ENCODE assay signal across 24 cellular contexts in genomic region chr17:14198575-14198974, GRCh38. TPM values are rescaled to one million over a fixed set of nuclear protein-coding genes. Genes with fewer than 3 reads are reported as not detected.
DNase-seq lines count a peak whose midpoint lies in the region; ATAC-seq and TF ChIP-seq lines count a peak whose summit lies in the region.
"Had no signal": no experiment of that assay in that cellular context is flagged by ENCODE, and none has a peak within 500 bp of the region (broad histone marks: within the 10 kb centered on the region; RNA-seq: fewer than 3 reads in every experiment).

No MANE protein-coding gene starts in this region.

- intact Hi-C loops in lower lobe of right lung (cut with DNase I) = no loop called here

- H3K27ac ChIP-seq in CD4-positive, CD25-positive, alpha-beta regulatory T cell (ENCODE audit: insufficient read depth, low read length, poor library complexity, severe bottlenecking) = peak overlapping the region; percentile 91
- peak overlapping the region; percentile 67 for H3K27ac ChIP-seq in lower lobe of right lung
- H3K27ac ChIP-seq: neutrophil, VCaP had no signal

- no peaks in the 10 kb centered on the region for H3K9me3 ChIP-seq in CD4-positive, CD25-positive, alpha-beta regulatory T cell (ENCODE audit: control insufficient read depth in 2 of 2, low read length in 2 of 2)
- no peaks in the 10 kb centered on the region for H3K9me3 ChIP-seq in lower lobe of right lung
- H3K9me3 ChIP-seq: BE2C, left ventricle myocardium inferior, mucosa of descending colon, neutrophil had no signal

- DNase-seq in T-helper 1 cell (no peak), lower lobe of right lung (no peak), foreskin fibroblast (no peak)
- DNase-seq in CD4-positive, CD25-positive, alpha-beta regulatory T cell = no peak
- DNase-seq in activated CD8-positive, alpha-beta T cell treated with anti-CD3 and anti-CD28 coated beads, Interleukin-2, amount 10 ng/mL, durations not matched to agents 7 days and 5 days = no peak
- no peak for DNase-seq in stimulated activated CD4-positive, alpha-beta T cell treated with anti-CD3 and anti-CD28 coated beads, Interleukin-2, amount 100 ng/mL, for 24 hours
- DNase-seq: activated effector memory CD4-positive, alpha-beta T cell treated with anti-CD3 and anti-CD28 coated beads, Interleukin-2, amount 50 U/mL, for 16 hours; HCEC 1CT; KG1; mucosa of descending colon; NCI-H748 treated with DMSO at 0.1 percent for 48 hours; OCI-M1 had no signal

- CTCF ChIA-PET in activated CD8-positive, alpha-beta T cell treated with anti-CD3 and anti-CD28 coated beads, Interleukin-2, amount 10 ng/mL, durations not matched to agents 7 days and 5 days (lab: Charles Lee) = interaction anchor here (1.0 to 3.8 kb wide), 4 partner anchors 85 to 107 kb away, joined by 3 to 26 read pairs (median 4); partner anchors contain the start of gene HS3ST3B1

- no peak for ATAC-seq in CD4-positive, CD25-positive, alpha-beta regulatory T cell (ENCODE audit: low read depth in 2 of 2)
- no peak for ATAC-seq in activated CD8-positive, alpha-beta T cell treated with anti-CD3 and anti-CD28 coated beads, Interleukin-2, amount 10 ng/mL, durations not matched to agents 7 days and 5 days
- peak in 1 of 2 donors; percentile 34 for ATAC-seq in lower lobe of right lung
- no peak for ATAC-seq in GM21390 (IDR thresholded peaks at IDR 0.05; ENCODE audit: unreplicated experiment)
- ATAC-seq: mucosa of descending colon had no signal

- no peaks in the 10 kb centered on the region for H3K36me3 ChIP-seq in CD4-positive, CD25-positive, alpha-beta regulatory T cell (ENCODE audit: control insufficient read depth, insufficient read depth, low read length)
- no peaks in the 10 kb centered on the region for H3K36me3 ChIP-seq in lower lobe of right lung
- H3K36me3 ChIP-seq: BE2C, left ventricle myocardium inferior, neutrophil had no signal

- no peaks in the 10 kb centered on the region for H3K27me3 Mint-ChIP-seq in T-helper 1 cell treated with Interleukin-12 subunit alpha and Interleukin-12 subunit beta and Interleukin-4 antibody, amounts not matched to agents 30 μg/mL and 1 μg/mL, for 36 hours (ENCODE audit: low read depth)
- H3K27me3 Mint-ChIP-seq in CD4-positive, CD25-positive, alpha-beta regulatory T cell = no peaks in the 10 kb centered on the region
- H3K27me3 Mint-ChIP-seq in activated CD8-positive, alpha-beta T cell treated with anti-CD3 and anti-CD28 coated beads, Interleukin-2, amount 10 ng/mL, durations not matched to agents 7 days and 5 days (ENCODE audit: low read depth) = no peaks in the 10 kb centered on the region

- H3K4me3 Mint-ChIP-seq in T-helper 1 cell treated with Interleukin-12 subunit alpha and Interleukin-12 subunit beta and Interleukin-4 antibody, amounts not matched to agents 30 μg/mL and 1 μg/mL, for 36 hours = peak overlapping the region; percentile 72
- H3K4me3 Mint-ChIP-seq in CD4-positive, CD25-positive, alpha-beta regulatory T cell = peak overlapping the region; percentile 80 to 87 (median 82)
- H3K4me3 Mint-ChIP-seq in activated CD8-positive, alpha-beta T cell treated with anti-CD3 and anti-CD28 coated beads, Interleukin-2, amount 10 ng/mL, durations not matched to agents 7 days and 5 days = peak overlapping the region; percentile 57
- H3K4me3 Mint-ChIP-seq: endodermal cell had no signal

- H3K4me3 ChIP-seq in CD4-positive, CD25-positive, alpha-beta regulatory T cell (ENCODE audit: low read depth, low read length) = peak overlapping the region; percentile 82
- H3K4me3 ChIP-seq in lower lobe of right lung (no peak overlapping the region), foreskin fibroblast (ENCODE audit: low read depth in 1 of 2, low read length in 2 of 2) (no peak overlapping the region)
- H3K4me3 ChIP-seq: left ventricle myocardium inferior, mucosa of descending colon had no signal

- H3K9me3 Mint-ChIP-seq in T-helper 1 cell treated with Interleukin-12 subunit alpha and Interleukin-12 subunit beta and Interleukin-4 antibody, amounts not matched to agents 30 μg/mL and 1 μg/mL, for 36 hours = no peaks in the 10 kb centered on the region
- H3K9me3 Mint-ChIP-seq in CD4-positive, CD25-positive, alpha-beta regulatory T cell = no peaks in the 10 kb centered on the region
- H3K9me3 Mint-ChIP-seq in activated CD8-positive, alpha-beta T cell treated with anti-CD3 and anti-CD28 coated beads, Interleukin-2, amount 10 ng/mL, durations not matched to agents 7 days and 5 days (ENCODE audit: insufficient read depth) = no peaks in the 10 kb centered on the region
- H3K9me3 Mint-ChIP-seq: endodermal cell had no signal

- H3K4me1 ChIP-seq in CD4-positive, CD25-positive, alpha-beta regulatory T cell (ENCODE audit: control insufficient read depth, insufficient read depth, low read length, poor library complexity, severe bottlenecking) = peaks cover 98% of the 10 kb centered on the region
- peaks cover 38% of the 10 kb centered on the region for H3K4me1 ChIP-seq in lower lobe of right lung
- H3K4me1 ChIP-seq: BE2C had no signal

- H3K27ac Mint-ChIP-seq in T-helper 1 cell treated with Interleukin-12 subunit alpha and Interleukin-12 subunit beta and Interleukin-4 antibody, amounts not matched to agents 30 μg/mL and 1 μg/mL, for 36 hours = peak overlapping the region; percentile 95
- peak overlapping the region; percentile 93 to 99 (median 97) for H3K27ac Mint-ChIP-seq in CD4-positive, CD25-positive, alpha-beta regulatory T cell
- peak overlapping the region; percentile 92 for H3K27ac Mint-ChIP-seq in activated CD8-positive, alpha-beta T cell treated with anti-CD3 and anti-CD28 coated beads, Interleukin-2, amount 10 ng/mL, durations not matched to agents 7 days and 5 days
- H3K27ac Mint-ChIP-seq: endodermal cell had no signal

- peaks cover 81% of the 10 kb centered on the region for H3K4me1 Mint-ChIP-seq in T-helper 1 cell treated with Interleukin-12 subunit alpha and Interleukin-12 subunit beta and Interleukin-4 antibody, amounts not matched to agents 30 μg/mL and 1 μg/mL, for 36 hours (ENCODE audit: low read depth)
- H3K4me1 Mint-ChIP-seq in CD4-positive, CD25-positive, alpha-beta regulatory T cell = peaks cover 27 to 93% (median 79%) of the 10 kb centered on the region in 4 donors
- peaks cover 93% of the 10 kb centered on the region for H3K4me1 Mint-ChIP-seq in activated CD8-positive, alpha-beta T cell treated with anti-CD3 and anti-CD28 coated beads, Interleukin-2, amount 10 ng/mL, durations not matched to agents 7 days and 5 days (ENCODE audit: low read depth)

- H3K36me3 Mint-ChIP-seq in T-helper 1 cell treated with Interleukin-12 subunit alpha and Interleukin-12 subunit beta and Interleukin-4 antibody, amounts not matched to agents 30 μg/mL and 1 μg/mL, for 36 hours (ENCODE audit: low read depth) = peaks cover 24% of the 10 kb centered on the region
- H3K36me3 Mint-ChIP-seq in CD4-positive, CD25-positive, alpha-beta regulatory T cell = peaks cover 6% of the 10 kb centered on the region
- peaks cover 48% of the 10 kb centered on the region for H3K36me3 Mint-ChIP-seq in activated CD8-positive, alpha-beta T cell treated with anti-CD3 and anti-CD28 coated beads, Interleukin-2, amount 10 ng/mL, durations not matched to agents 7 days and 5 days (ENCODE audit: low read depth)

- POLR2A ChIA-PET in activated CD8-positive, alpha-beta T cell treated with anti-CD3 and anti-CD28 coated beads, Interleukin-2, amount 10 ng/mL, durations not matched to agents 7 days and 5 days (lab: Charles Lee) = interaction anchor here (1.1 to 6.5 kb wide), 2 partner anchors 100 to 102 kb away, joined by 3 to 64 read pairs; partner anchors contain the start of gene HS3ST3B1

- H3K27me3 ChIP-seq in CD4-positive, CD25-positive, alpha-beta regulatory T cell (ENCODE audit: control insufficient read depth, insufficient read depth, low read length) = no peaks in the 10 kb centered on the region
- H3K27me3 ChIP-seq in lower lobe of right lung (ENCODE audit: low read depth) = no peaks in the 10 kb centered on the region
- H3K27me3 ChIP-seq: BE2C had no signal

- no peak for TF ChIP-seq CTCF in lower lobe of right lung (IDR thresholded peaks at IDR 0.05)
- no peak for TF ChIP-seq CTCF in foreskin fibroblast (IDR thresholded peaks at IDR 0.05; ENCODE audit: low read depth, low read length)

RNA-seq across cellular contexts. Expression of gene CDRT15, which starts 38.1 kb away (rescaled TPM):
- total RNA-seq in CD4-positive, CD25-positive, alpha-beta regulatory T cell = not detected
- polyA plus RNA-seq in CD4-positive, CD25-positive, alpha-beta regulatory T cell = under 1 TPM in 1 of 4 donors, not detected in 3; 0.49 TPM
- not detected for total RNA-seq in activated CD8-positive, alpha-beta T cell treated with anti-CD3 and anti-CD28 coated beads, Interleukin-2, amount 10 ng/mL, durations not matched to agents 7 days and 5 days
- not detected for total RNA-seq in lower lobe of right lung
- total RNA-seq: A172; activated CD8-positive, alpha-beta memory T cell treated with anti-CD3 and anti-CD28 coated beads for 36 hours; endodermal cell; HT1080; left ventricle myocardium inferior; mucosa of descending colon; Right ventricle myocardium superior; subcutaneous adipose tissue had no signal
